Comparison of ENCODE assay signal across 8 cellular contexts in genomic region chr19:28618504-28618903, GRCh38.
"Had no signal": no experiment of that assay in that cellular context is flagged by ENCODE, and none has a peak within 500 bp of the region (broad histone marks: within the 10 kb centered on the region; RNA-seq: fewer than 3 reads in every experiment).

No MANE protein-coding gene starts in this region.

- DNase-seq: H9, HCEC 1CT, KG1 had no signal

- H3K4me3 ChIP-seq: GM23338 had no signal

- ATAC-seq: GM23338, HepG2 had no signal

- FAIRE-seq: H1, H54, HepG2 had no signal

- H3K27ac ChIP-seq: HL-60 had no signal

- H2AFZ ChIP-seq: GM23338 had no signal

- H3K4me2 ChIP-seq: GM23338 had no signal
